23 cellular contexts compared by ENCODE assay signal in genomic region chr18:57550510-57550909, GRCh38.
"Had no signal": no experiment of that assay in that cellular context is flagged by ENCODE, and none has a peak within 500 bp of the region (broad histone marks: within the 10 kb centered on the region; RNA-seq: fewer than 3 reads in every experiment).

No MANE protein-coding gene starts in this region.

- DNase-seq: colonic mucosa; cortex of kidney; effector CD8-positive, alpha-beta T cell; effector memory CD8-positive, alpha-beta T cell; endodermal cell; foreskin keratinocyte; head of caudate nucleus; heart right ventricle; hippocampal formation; left cardiac atrium; left lung; left ventricle myocardium superior; lower lobe of right lung; mesenchymal stem cell; mucosa of descending colon had no signal

- H3K4me1 ChIP-seq: colonic mucosa, esophagus muscularis mucosa, foreskin keratinocyte, gastroesophageal sphincter, heart right ventricle, left lung, lower lobe of right lung had no signal

- ATAC-seq: effector memory CD8-positive, alpha-beta T cell; foreskin keratinocyte; gastroesophageal sphincter; heart right ventricle; left cardiac atrium; left lung; left ventricle myocardium superior; lower lobe of right lung; mucosa of descending colon had no signal

- H3K27me3 ChIP-seq: colonic mucosa, esophagus muscularis mucosa, foreskin keratinocyte, gastroesophageal sphincter, heart right ventricle, left lung had no signal

- H3K4me3 Mint-ChIP-seq: dendritic cell treated with granulocyte-macrophage colony-stimulating factor and Interleukin-4, amounts not matched to agents 40 ng/mL and 50 ng/mL, for 4 days; effector memory CD8-positive, alpha-beta T cell; endodermal cell; mesothelial cell of epicardium had no signal

- H3K9me3 Mint-ChIP-seq: effector memory CD8-positive, alpha-beta T cell; endodermal cell; mesothelial cell of epicardium had no signal

- FAIRE-seq: endometrium, frontal cortex, islet of Langerhans, keratinocyte had no signal

- H3K4me1 Mint-ChIP-seq: endodermal cell, mesothelial cell of epicardium had no signal

- H3K27me3 Mint-ChIP-seq: dendritic cell treated with granulocyte-macrophage colony-stimulating factor and Interleukin-4, amounts not matched to agents 40 ng/mL and 50 ng/mL, for 4 days; effector memory CD8-positive, alpha-beta T cell had no signal

- H3K36me3 ChIP-seq: colonic mucosa had no signal

- H3K27ac Mint-ChIP-seq: dendritic cell treated with granulocyte-macrophage colony-stimulating factor and Interleukin-4, amounts not matched to agents 40 ng/mL and 50 ng/mL, for 4 days; effector memory CD8-positive, alpha-beta T cell; endodermal cell; mesothelial cell of epicardium had no signal

- H3K27ac ChIP-seq: colonic mucosa, esophagus muscularis mucosa, foreskin keratinocyte, gastroesophageal sphincter, heart right ventricle, left lung, lower lobe of right lung had no signal

- H3K4me3 ChIP-seq: colonic mucosa, esophagus muscularis mucosa, gastroesophageal sphincter, heart right ventricle, left lung, lower lobe of right lung, mucosa of descending colon had no signal

- H3K9me3 ChIP-seq: colonic mucosa, esophagus muscularis mucosa, gastroesophageal sphincter, heart right ventricle, left lung, lower lobe of right lung, mucosa of descending colon had no signal
